ENCODE assay signal across 22 cellular contexts in genomic region chr16:11712122-11712521, GRCh38.
"Had no signal": no experiment of that assay in that cellular context is flagged by ENCODE, and none has a peak within 500 bp of the region (broad histone marks: within the 10 kb centered on the region; RNA-seq: fewer than 3 reads in every experiment).

No MANE protein-coding gene starts in this region.

- H3K27me3 ChIP-seq: body of pancreas, hepatocyte, spleen, suprapubic skin, transverse colon had no signal

- H3K27me3 Mint-ChIP-seq: activated naive CD4-positive, alpha-beta T cell treated with anti-CD3 and anti-CD28 coated beads, Interleukin-2, amount 10 ng/mL, durations not matched to agents 7 days and 5 days; naive thymus-derived CD4-positive, alpha-beta T cell had no signal

- H3K27ac Mint-ChIP-seq: activated naive CD4-positive, alpha-beta T cell treated with anti-CD3 and anti-CD28 coated beads, Interleukin-2, amount 10 ng/mL, durations not matched to agents 7 days and 5 days had no signal

- H3K4me3 Mint-ChIP-seq: activated naive CD4-positive, alpha-beta T cell treated with anti-CD3 and anti-CD28 coated beads, Interleukin-2, amount 10 ng/mL, durations not matched to agents 7 days and 5 days; activated T-cell treated with anti-CD3 and anti-CD28 coated beads, Interleukin-2, amount 50 U/mL, for 4 hours; immature natural killer cell; naive thymus-derived CD4-positive, alpha-beta T cell; neural crest cell had no signal

- DNase-seq: activated CD4-positive, alpha-beta T cell treated with anti-CD3 and anti-CD28 coated beads for 1 hour; activated effector memory CD4-positive, alpha-beta T cell treated with Interleukin-2 at 50 U/mL for 16 hours; activated naive CD4-positive, alpha-beta T cell treated with anti-CD3 and anti-CD28 coated beads, Interleukin-2, amount 10 ng/mL, durations not matched to agents 7 days and 5 days; activated T-cell treated with anti-CD3 and anti-CD28 coated beads, Interleukin-2, amount 50 U/mL, for 4 hours; anterior cingulate cortex; erythroblast; foreskin fibroblast; immature natural killer cell; naive thymus-derived CD4-positive, alpha-beta T cell; occipital lobe; spleen; stimulated activated CD4-positive, alpha-beta T cell treated with anti-CD3 and anti-CD28 coated beads, Interleukin-4, amount 100 ng/mL, for 24 hours; stimulated activated naive CD8-positive, alpha-beta T cell treated with anti-CD3 and anti-CD28 coated beads, Interleukin-15, Interleukin-2, amounts not matched to agents 100 U/mL and 50 U/mL, for 24 hours; SW 1271; transverse colon; WERI-Rb-1 had no signal

- H3K9me3 Mint-ChIP-seq: activated naive CD4-positive, alpha-beta T cell treated with anti-CD3 and anti-CD28 coated beads, Interleukin-2, amount 10 ng/mL, durations not matched to agents 7 days and 5 days; activated T-cell treated with anti-CD3 and anti-CD28 coated beads, Interleukin-2, amount 50 U/mL, for 4 hours; immature natural killer cell; naive thymus-derived CD4-positive, alpha-beta T cell; neural crest cell had no signal

- H3K9me3 ChIP-seq: body of pancreas, spleen, suprapubic skin, transverse colon had no signal

- H3K27ac ChIP-seq: hepatocyte, spleen, suprapubic skin, transverse colon, WERI-Rb-1 had no signal

- ATAC-seq: activated T-cell treated with anti-CD3 and anti-CD28 coated beads, Interleukin-2, amount 50 U/mL, for 4 hours; body of pancreas; left lobe of liver; naive thymus-derived CD4-positive, alpha-beta T cell; stimulated activated naive CD8-positive, alpha-beta T cell treated with anti-CD3 and anti-CD28 coated beads, Interleukin-15, Interleukin-2, amounts not matched to agents 100 U/mL and 50 U/mL, for 24 hours had no signal

- H3K4me2 ChIP-seq: hepatocyte had no signal

- H3K4me3 ChIP-seq: body of pancreas, hepatocyte, lung, spleen, suprapubic skin, transverse colon had no signal

- H2AFZ ChIP-seq: hepatocyte had no signal
